21 cellular contexts compared by ENCODE assay signal in the genomic region with DNA sequence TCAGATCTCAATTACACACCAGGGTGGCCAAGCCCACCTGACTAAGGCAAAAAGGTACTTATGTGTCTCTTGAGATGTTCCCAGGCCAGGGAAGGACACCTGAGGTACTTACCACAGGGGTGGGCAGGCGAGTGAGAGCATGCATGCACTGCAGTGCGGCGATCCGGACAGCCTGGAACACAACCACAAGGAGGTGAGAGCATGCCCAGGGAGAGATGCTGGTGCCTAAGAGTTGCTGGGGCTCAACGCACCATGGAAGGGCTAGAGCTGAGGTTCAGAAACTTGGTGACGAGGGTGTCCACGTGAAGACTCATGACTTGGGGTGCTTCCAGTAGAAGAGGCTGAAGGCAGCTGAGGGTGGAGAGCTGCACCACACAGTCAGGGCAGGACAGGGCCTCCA. TPM values are rescaled to one million over a fixed set of nuclear protein-coding genes. Genes with fewer than 3 reads are reported as not detected.
DNase-seq lines count a peak whose midpoint lies in the region; ATAC-seq and TF ChIP-seq lines count a peak whose summit lies in the region.
"Had no signal": no experiment of that assay in that cellular context is flagged by ENCODE, and none has a peak within 500 bp of the region (broad histone marks: within the 10 kb centered on the region; RNA-seq: fewer than 3 reads in every experiment).

No MANE protein-coding gene starts in this region.

- H3K4me1 Mint-ChIP-seq in stimulated activated naive CD8-positive, alpha-beta T cell treated with anti-CD3 and anti-CD28 coated beads, Interleukin-15, Interleukin-2, amounts not matched to agents 100 ng/mL and 50 ng/mL, for 24 hours (ENCODE audit: low read depth): peaks cover 14% of the 10 kb centered on the region
- peaks cover 15% of the 10 kb centered on the region for H3K4me1 Mint-ChIP-seq in activated naive CD8-positive, alpha-beta T cell treated with anti-CD3 and anti-CD28 coated beads, Interleukin-2, amount 50 U/mL, for 24 hours
- H3K4me1 Mint-ChIP-seq in nephron progenitor cell: peaks cover 11% of the 10 kb centered on the region
- H3K4me1 Mint-ChIP-seq: CD14-positive monocyte, IgD-negative memory B cell had no signal

- peaks cover 76% of the 10 kb centered on the region for H3K36me3 Mint-ChIP-seq in stimulated activated naive CD8-positive, alpha-beta T cell treated with anti-CD3 and anti-CD28 coated beads, Interleukin-15, Interleukin-2, amounts not matched to agents 100 ng/mL and 50 ng/mL, for 24 hours (ENCODE audit: low read depth)
- peaks cover 64% of the 10 kb centered on the region for H3K36me3 Mint-ChIP-seq in activated naive CD8-positive, alpha-beta T cell treated with anti-CD3 and anti-CD28 coated beads, Interleukin-2, amount 50 U/mL, for 24 hours (ENCODE audit: low read depth)
- H3K36me3 Mint-ChIP-seq in nephron progenitor cell (ENCODE audit: low read depth): peaks cover 65% of the 10 kb centered on the region

- no peak for DNase-seq in stimulated activated naive CD8-positive, alpha-beta T cell treated with anti-CD3 and anti-CD28 coated beads, Interleukin-15, Interleukin-2, amounts not matched to agents 100 U/mL and 50 U/mL, for 24 hours
- no peak for DNase-seq in activated naive CD8-positive, alpha-beta T cell treated with anti-CD3 and anti-CD28 coated beads, Interleukin-2, amount 50 U/mL, for 24 hours
- no peak for DNase-seq in nephron progenitor cell
- DNase-seq in ureter (ENCODE audit: low spot score): no peak
- DNase-seq: DMS 273 treated with DMSO at 0.1 percent for 48 hours, DND-41, Karpas-422, MG63, NCI-H1048, NCI-H1436, NCI-H2029 treated with DMSO at 0.1 percent for 48 hours, NCI-H2171, NCI-H526, PC-3, RPMI8226, SIG-M5 had no signal

- no peak for TF ChIP-seq CTCF in nephron progenitor cell (IDR thresholded peaks at IDR 0.05)

- no peaks in the 10 kb centered on the region for H3K27me3 Mint-ChIP-seq in stimulated activated naive CD8-positive, alpha-beta T cell treated with anti-CD3 and anti-CD28 coated beads, Interleukin-15, Interleukin-2, amounts not matched to agents 100 ng/mL and 50 ng/mL, for 24 hours
- H3K27me3 Mint-ChIP-seq in activated naive CD8-positive, alpha-beta T cell treated with anti-CD3 and anti-CD28 coated beads, Interleukin-2, amount 50 U/mL, for 24 hours: no peaks in the 10 kb centered on the region
- H3K27me3 Mint-ChIP-seq in nephron progenitor cell (ENCODE audit: low read depth, poor library complexity): peaks cover 6% of the 10 kb centered on the region
- H3K27me3 Mint-ChIP-seq: IgD-negative memory B cell had no signal

- no peak for ATAC-seq in stimulated activated naive CD8-positive, alpha-beta T cell treated with anti-CD3 and anti-CD28 coated beads, Interleukin-15, Interleukin-2, amounts not matched to agents 100 U/mL and 50 U/mL, for 24 hours
- no peak for ATAC-seq in activated naive CD8-positive, alpha-beta T cell treated with anti-CD3 and anti-CD28 coated beads, Interleukin-2, amount 50 U/mL, for 24 hours
- ATAC-seq in GM18858 (IDR thresholded peaks at IDR 0.05; ENCODE audit: unreplicated experiment): no peak
- no peak for ATAC-seq in HG03280 (IDR thresholded peaks at IDR 0.05; ENCODE audit: unreplicated experiment)
- ATAC-seq: PC-3 had no signal

- H3K27ac Mint-ChIP-seq in stimulated activated naive CD8-positive, alpha-beta T cell treated with anti-CD3 and anti-CD28 coated beads, Interleukin-15, Interleukin-2, amounts not matched to agents 100 ng/mL and 50 ng/mL, for 24 hours: peak overlapping the region; percentile 23
- H3K27ac Mint-ChIP-seq in activated naive CD8-positive, alpha-beta T cell treated with anti-CD3 and anti-CD28 coated beads, Interleukin-2, amount 50 U/mL, for 24 hours: peak overlapping the region; percentile 47
- peak overlapping the region; percentile 93 for H3K27ac Mint-ChIP-seq in nephron progenitor cell

- H3K9me3 Mint-ChIP-seq in stimulated activated naive CD8-positive, alpha-beta T cell treated with anti-CD3 and anti-CD28 coated beads, Interleukin-15, Interleukin-2, amounts not matched to agents 100 ng/mL and 50 ng/mL, for 24 hours: no peaks in the 10 kb centered on the region
- H3K9me3 Mint-ChIP-seq in activated naive CD8-positive, alpha-beta T cell treated with anti-CD3 and anti-CD28 coated beads, Interleukin-2, amount 50 U/mL, for 24 hours: no peaks in the 10 kb centered on the region
- no peaks in the 10 kb centered on the region for H3K9me3 Mint-ChIP-seq in nephron progenitor cell
- H3K9me3 Mint-ChIP-seq: CD14-positive monocyte, IgD-negative memory B cell had no signal

- no peak overlapping the region for H3K4me3 Mint-ChIP-seq in stimulated activated naive CD8-positive, alpha-beta T cell treated with anti-CD3 and anti-CD28 coated beads, Interleukin-15, Interleukin-2, amounts not matched to agents 100 ng/mL and 50 ng/mL, for 24 hours
- H3K4me3 Mint-ChIP-seq in activated naive CD8-positive, alpha-beta T cell treated with anti-CD3 and anti-CD28 coated beads, Interleukin-2, amount 50 U/mL, for 24 hours: no peak overlapping the region
- no peak overlapping the region for H3K4me3 Mint-ChIP-seq in nephron progenitor cell
- H3K4me3 Mint-ChIP-seq: CD14-positive monocyte, IgD-negative memory B cell had no signal

RNA-seq across cellular contexts. Expression of a gene that starts 13.1 kb away (rescaled TPM):
- 34.0 TPM for total RNA-seq in ureter

RNA-seq across cellular contexts. Expression of a gene that starts 13.3 kb away (rescaled TPM):
- total RNA-seq in ureter: 41.2 TPM

RNA-seq across cellular contexts. Expression of a gene that starts 33.1 kb away (rescaled TPM):
- 190 TPM for total RNA-seq in ureter

RNA-seq across cellular contexts. Expression of a gene that starts 39.1 kb away (rescaled TPM):
- 71.5 TPM for total RNA-seq in ureter

RNA-seq across cellular contexts. Expression of a gene that starts 39.6 kb away (rescaled TPM):
- total RNA-seq in ureter: 6.2 TPM

Comparison
In these comparisons a context has a peak if more than half of its experiments do, and no peak if none do; other contexts are left out.
1. H3K27ac Mint-ChIP-seq: peak in every context shown above with its lines; median percentile 93 in nephron progenitor cell; 47 in activated naive CD8-positive, alpha-beta T cell treated with anti-CD3 and anti-CD28 coated beads, Interleukin-2, amount 50 U/mL, for 24 hours; 23 in stimulated activated naive CD8-positive, alpha-beta T cell treated with anti-CD3 and anti-CD28 coated beads, Interleukin-15, Interleukin-2, amounts not matched to agents 100 ng/mL and 50 ng/mL, for 24 hours.